Comparison of ENCODE assay signal across 18 cellular contexts in the genomic region with DNA sequence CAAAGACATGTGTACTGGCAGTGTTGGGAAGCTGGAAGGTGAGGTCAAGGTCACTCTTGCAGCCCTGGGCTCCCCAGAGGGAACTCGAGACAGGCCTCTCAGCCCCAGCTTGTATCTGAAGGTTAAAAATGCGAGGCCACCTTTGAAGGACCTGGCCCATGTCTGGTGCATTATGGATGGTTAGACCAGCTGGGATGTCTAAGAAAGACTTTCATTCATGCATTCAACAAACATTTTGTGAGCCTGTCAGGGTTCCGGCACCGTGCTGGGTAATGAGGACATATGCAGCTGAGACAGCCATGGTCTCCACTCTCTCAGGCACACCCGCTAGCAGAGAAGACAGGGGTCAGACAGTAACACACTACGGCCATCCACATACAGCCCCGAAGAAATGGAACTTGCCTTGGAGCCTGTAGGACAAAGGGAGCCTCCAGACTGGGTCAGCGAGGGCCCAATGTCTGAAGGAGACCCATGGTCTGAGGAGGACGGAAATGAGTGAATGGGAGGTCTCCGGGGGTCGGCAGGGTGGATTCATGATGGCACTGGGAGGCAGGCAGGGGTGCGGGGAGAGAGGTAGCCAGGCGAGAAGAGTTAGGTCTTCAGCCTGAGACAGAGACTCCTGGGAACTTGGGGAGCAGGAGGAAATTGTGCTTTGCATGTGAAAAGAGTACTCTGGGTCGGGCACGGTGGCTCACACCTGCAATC. TPM values are rescaled to one million over a fixed set of nuclear protein-coding genes. Genes with fewer than 3 reads are reported as not detected.
DNase-seq lines count a peak whose midpoint lies in the region; ATAC-seq, FAIRE-seq and TF ChIP-seq lines count a peak whose summit lies in the region.
"Had no signal": no experiment of that assay in that cellular context is flagged by ENCODE, and none has a peak within 500 bp of the region (broad histone marks: within the 10 kb centered on the region; RNA-seq: fewer than 3 reads in every experiment).

No MANE protein-coding gene starts in this region.

- H3K27ac Mint-ChIP-seq in chondrocyte (ENCODE audit: unreplicated experiment) = no peak overlapping the region
- H3K27ac Mint-ChIP-seq: CD8-positive, alpha-beta T cell had no signal

- H4K20me1 ChIP-seq in HepG2 (ENCODE audit: insufficient read depth, low read length) = no peaks in the 10 kb centered on the region; the same call in 1 of the 2 replicates

- CTCF ChIA-PET in HepG2 (lab: Yijun Ruan, JAX; ENCODE audit: low intra/inter-chr PET ratio, low total read pairs) = no interaction called here

- TF ChIP-seq CTCF in right lobe of liver (IDR thresholded peaks at IDR 0.05) = no peak
- no peak for TF ChIP-seq CTCF in HepG2 (CRISPR knock-in tag; IDR thresholded peaks at IDR 0.05)
- TF ChIP-seq CTCF in chondrocyte (IDR thresholded peaks at IDR 0.05) = no peak
- no peak for TF ChIP-seq CTCF in upper lobe of right lung (IDR thresholded peaks at IDR 0.05)

- ATAC-seq in right lobe of liver (no peak), HepG2 (no peak), upper lobe of right lung (no peak), HG02970 (IDR thresholded peaks at IDR 0.05; ENCODE audit: low FRiP score, unreplicated experiment) (no peak)
- ATAC-seq: A549; CD8-positive, alpha-beta T cell had no signal

- H2AFZ ChIP-seq in HepG2 (ENCODE audit: low read length) = no peak overlapping the region

- no peaks in the 10 kb centered on the region for H3K4me1 ChIP-seq in right lobe of liver
- peaks cover 14% of the 10 kb centered on the region for H3K4me1 ChIP-seq in HepG2 (ENCODE audit: insufficient read depth, low read length)
- H3K4me1 ChIP-seq in upper lobe of right lung = no peaks in the 10 kb centered on the region
- H3K4me1 ChIP-seq: A549, BE2C had no signal

- no peak for FAIRE-seq in HepG2 (lab: Jason Lieb, UNC)
- FAIRE-seq: A549, D721Med had no signal

- TF ChIP-seq EP300 in HepG2 (IDR thresholded peaks at IDR 0.05; ENCODE audit: low read depth in 2 of 2, low read length in 2 of 2) = no peak
- TF ChIP-seq EP300 in HepG2 (CRISPR knock-in tag; IDR thresholded peaks at IDR 0.05; ENCODE audit: borderline replicate concordance) = no peak

- no peaks in the 10 kb centered on the region for H3K36me3 Mint-ChIP-seq in chondrocyte (ENCODE audit: low read depth)
- H3K36me3 Mint-ChIP-seq: CD8-positive, alpha-beta T cell had no signal

- no peak overlapping the region for H3K4me2 ChIP-seq in HepG2 (ENCODE audit: low read depth, low read length)
- H3K4me2 ChIP-seq: A549 had no signal

- WGBS in right lobe of liver (ENCODE audit: insufficient coverage, low coverage, low lambda C conversion rate, missing lambda C conversion rate) = 71% methylated on average over 9 of the region's 15 CpGs
- WGBS in HepG2 (ENCODE audit: low lambda C conversion rate) = 66% methylated on average over 13 of the region's 15 CpGs

- in situ Hi-C loops in HepG2 (cut with HindIII; ENCODE audit: extremely low pct_ligation_motif_present, low pct_unique_long_range_greater_than_20kb) = no loop called here

- no peak for TF ChIP-seq RAD21 in HepG2 (CRISPR knock-in tag; IDR thresholded peaks at IDR 0.05)

- H3K27ac ChIP-seq in right lobe of liver (no peak overlapping the region), HepG2 (ENCODE audit: extremely low read length, insufficient read depth, low read length) (no peak overlapping the region), upper lobe of right lung (no peak overlapping the region)
- H3K27ac ChIP-seq: A549, C4-2B had no signal

- H3K9me3 ChIP-seq in right lobe of liver = no peaks in the 10 kb centered on the region
- no peaks in the 10 kb centered on the region for H3K9me3 ChIP-seq in HepG2 (ENCODE audit: low read length)
- no peaks in the 10 kb centered on the region for H3K9me3 ChIP-seq in upper lobe of right lung
- H3K9me3 ChIP-seq: A549, BE2C had no signal

- H3K4me3 Mint-ChIP-seq in chondrocyte (ENCODE audit: unreplicated experiment) = no peak overlapping the region
- H3K4me3 Mint-ChIP-seq: CD8-positive, alpha-beta T cell had no signal

- H3K27me3 ChIP-seq in right lobe of liver (no peaks in the 10 kb centered on the region), HepG2 (ENCODE audit: control insufficient read depth in 1 of 2, insufficient read depth in 2 of 2, low read length in 2 of 2) (no peaks in the 10 kb centered on the region), upper lobe of right lung (peaks cover 12% of the 10 kb centered on the region)
- H3K27me3 ChIP-seq: BE2C had no signal

- TF ChIP-seq POLR2A in right lobe of liver (IDR thresholded peaks at IDR 0.05) (no peak), HepG2 (IDR thresholded peaks at IDR 0.05; ENCODE audit: insufficient read depth in 1 of 2, low read depth in 2 of 2, low read length in 2 of 2) (no peak)

- no peaks in the 10 kb centered on the region for H3K9me3 Mint-ChIP-seq in chondrocyte (ENCODE audit: low read depth)
- H3K9me3 Mint-ChIP-seq: CD8-positive, alpha-beta T cell had no signal

- H3K36me3 ChIP-seq in right lobe of liver = no peaks in the 10 kb centered on the region
- H3K36me3 ChIP-seq in HepG2 (replicated peaks in 1 of 2; ENCODE audit: control insufficient read depth in 1 of 2, insufficient read depth in 2 of 2, low read length in 2 of 2) = no peaks in the 10 kb centered on the region
- H3K36me3 ChIP-seq in upper lobe of right lung = no peaks in the 10 kb centered on the region
- H3K36me3 ChIP-seq: BE2C had no signal

- no peaks in the 10 kb centered on the region for H3K4me1 Mint-ChIP-seq in chondrocyte (ENCODE audit: low read depth)

- H3K27me3 Mint-ChIP-seq in chondrocyte (ENCODE audit: low read depth) = peaks cover 6% of the 10 kb centered on the region

- H3K9ac ChIP-seq in HepG2 (ENCODE audit: insufficient read depth, low read depth, low read length) = no peak overlapping the region

- DNase-seq in right lobe of liver (peak; percentile 6 to 31 (median 23)), HepG2 (ENCODE audit: low spot score) (no peak), chondrocyte (ENCODE audit: low spot score) (peak; percentile 47), posterior vena cava (ENCODE audit: low spot score) (peak; percentile 63), upper lobe of right lung (peak; percentile 31), DMS 273 (lab: John Stamatoyannopoulos, UW; ENCODE audit: unreplicated experiment) (no peak), cerebellar nuclear complex (lab: John Stamatoyannopoulos, UW) (no peak)
- DNase-seq: BE2C; CD8-positive, alpha-beta T cell; COR-L47; DMS53; GF-D8 had no signal

- no TSS peak for BruUV-seq in HepG2 (replicated peaks; lab: Mats Ljungman, UMichigan)

- no peak overlapping the region for H3K4me3 ChIP-seq in right lobe of liver
- H3K4me3 ChIP-seq in HepG2 (replicated peaks in 1 of 3; ENCODE audit: insufficient read depth in 1 of 3, low read depth in 2 of 3, low read length in 3 of 3) = no peak overlapping the region
- no peak overlapping the region for H3K4me3 ChIP-seq in upper lobe of right lung
- H3K4me3 ChIP-seq: A549 had no signal

- POLR2A ChIA-PET in HepG2 (lab: Yijun Ruan, JAX) = no interaction called here

- H3K79me2 ChIP-seq in HepG2 (ENCODE audit: insufficient read depth, low read length) = no peaks in the 10 kb centered on the region

- intact Hi-C loops in right lobe of liver (cut with DNase I) = no loop called here
- intact Hi-C loops in HepG2 (cut with micrococcal nuclease; ENCODE audit: unreplicated experiment) = no loop called here
- intact Hi-C loops in posterior vena cava (cut with DNase I) = no loop called here
- intact Hi-C loops in upper lobe of right lung (cut with DNase I) = no loop called here

TF ChIP-seq in HepG2, 621 proteins besides CTCF, POLR2A, EP300 and RAD21 (continues in another document):
- TF ChIP-seq ZNF354B (CRISPR knock-in tag; IDR thresholded peaks at IDR 0.05) (no peak), KDM4B (CRISPR knock-in tag; IDR thresholded peaks at IDR 0.05) (no peak), MYC (CRISPR knock-in tag; IDR thresholded peaks at IDR 0.05; ENCODE audit: borderline replicate concordance) (no peak), ARID2 (CRISPR knock-in tag; IDR thresholded peaks at IDR 0.05; ENCODE audit: borderline replicate concordance) (no peak), SIX1 (CRISPR knock-in tag; IDR thresholded peaks at IDR 0.05; ENCODE audit: borderline replicate concordance) (no peak)
- TF ChIP-seq, protein P1, sequence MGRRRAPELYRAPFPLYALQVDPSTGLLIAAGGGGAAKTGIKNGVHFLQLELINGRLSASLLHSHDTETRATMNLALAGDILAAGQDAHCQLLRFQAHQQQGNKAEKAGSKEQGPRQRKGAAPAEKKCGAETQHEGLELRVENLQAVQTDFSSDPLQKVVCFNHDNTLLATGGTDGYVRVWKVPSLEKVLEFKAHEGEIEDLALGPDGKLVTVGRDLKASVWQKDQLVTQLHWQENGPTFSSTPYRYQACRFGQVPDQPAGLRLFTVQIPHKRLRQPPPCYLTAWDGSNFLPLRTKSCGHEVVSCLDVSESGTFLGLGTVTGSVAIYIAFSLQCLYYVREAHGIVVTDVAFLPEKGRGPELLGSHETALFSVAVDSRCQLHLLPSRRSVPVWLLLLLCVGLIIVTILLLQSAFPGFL (CRISPR knock-in tag; IDR thresholded peaks at IDR 0.05) = no peak

RNA-seq across cellular contexts. Expression of a gene that starts 19.0 kb away (rescaled TPM):
- total RNA-seq in right lobe of liver (not detected), HepG2 (2016; rRNA removed; fragmentation: Illumina TruSeq; extraction: Trizol) (not detected in 2 replicates), chondrocyte (not detected in 3 replicates), posterior vena cava (not detected), upper lobe of right lung (not detected)
- not detected in 2 replicates for total RNA-seq in HepG2 (2016; cell fraction: cytosol; rRNA removed; fragmentation: Illumina TruSeq; extraction: Trizol; ENCODE audit: low read depth)
- total RNA-seq in HepG2 (2016; cell fraction: insoluble cytoplasmic fraction; rRNA removed; fragmentation: Illumina TruSeq; extraction: Trizol) = not detected in 2 replicates
- not detected in 2 replicates for total RNA-seq in HepG2 (2016; cell fraction: membrane; rRNA removed; fragmentation: Illumina TruSeq; extraction: Trizol)
- total RNA-seq in HepG2 (2016; cell fraction: nucleus; rRNA removed; fragmentation: Illumina TruSeq; extraction: Trizol) = not detected in 2 replicates
- not detected in 2 replicates for polyA plus RNA-seq in HepG2 (2011; rRNA removed)
- not detected in 2 replicates for polyA plus RNA-seq in HepG2 (2011; cell fraction: cytosol; rRNA removed)
- polyA plus RNA-seq in HepG2 (2011; cell fraction: nucleus; rRNA removed) = not detected in 2 replicates
- not detected in 2 replicates for polyA plus RNA-seq in HepG2 (2012)
- polyA plus RNA-seq in HepG2 (2016; cell fraction: cytosol; fragmentation: Illumina TruSeq; extraction: Trizol; ENCODE audit: low read depth) = not detected in 2 replicates
- not detected in 2 replicates for polyA plus RNA-seq in HepG2 (2016; cell fraction: insoluble cytoplasmic fraction; fragmentation: Illumina TruSeq; extraction: Trizol; ENCODE audit: low read depth)
- polyA plus RNA-seq in HepG2 (2016; cell fraction: membrane; fragmentation: Illumina TruSeq; extraction: Trizol; ENCODE audit: low read depth) = not detected in 2 replicates
- not detected in 2 replicates for polyA plus RNA-seq in HepG2 (2016; cell fraction: nucleus; fragmentation: Illumina TruSeq; extraction: Trizol; ENCODE audit: insufficient read depth, low read depth)
- not detected in 2 replicates for polyA minus RNA-seq in HepG2 (2011; rRNA and poly(A)+ RNA removed; ENCODE audit: low replicate concordance)
- polyA minus RNA-seq in HepG2 (2011; cell fraction: cytosol; rRNA and poly(A)+ RNA removed) = not detected in 2 replicates
- not detected in 2 replicates for polyA minus RNA-seq in HepG2 (2011; cell fraction: nucleus; rRNA and poly(A)+ RNA removed)
- total RNA-seq: CD8-positive, alpha-beta T cell; HT1080 had no signal
- polyA plus RNA-seq: A549, AG04450 had no signal

Comparison
In these comparisons a context has a peak if more than half of its experiments do, and no peak if none do; other contexts are left out.
1. DNase-seq: peak in right lobe of liver (3 of 3), chondrocyte (single experiment), posterior vena cava (single experiment) and upper lobe of right lung (single experiment); none in HepG2 (single experiment), DMS 273 (single experiment) and cerebellar nuclear complex (0 of 2).